ENCODE assay signal across 1 cellular context in the genomic region with DNA sequence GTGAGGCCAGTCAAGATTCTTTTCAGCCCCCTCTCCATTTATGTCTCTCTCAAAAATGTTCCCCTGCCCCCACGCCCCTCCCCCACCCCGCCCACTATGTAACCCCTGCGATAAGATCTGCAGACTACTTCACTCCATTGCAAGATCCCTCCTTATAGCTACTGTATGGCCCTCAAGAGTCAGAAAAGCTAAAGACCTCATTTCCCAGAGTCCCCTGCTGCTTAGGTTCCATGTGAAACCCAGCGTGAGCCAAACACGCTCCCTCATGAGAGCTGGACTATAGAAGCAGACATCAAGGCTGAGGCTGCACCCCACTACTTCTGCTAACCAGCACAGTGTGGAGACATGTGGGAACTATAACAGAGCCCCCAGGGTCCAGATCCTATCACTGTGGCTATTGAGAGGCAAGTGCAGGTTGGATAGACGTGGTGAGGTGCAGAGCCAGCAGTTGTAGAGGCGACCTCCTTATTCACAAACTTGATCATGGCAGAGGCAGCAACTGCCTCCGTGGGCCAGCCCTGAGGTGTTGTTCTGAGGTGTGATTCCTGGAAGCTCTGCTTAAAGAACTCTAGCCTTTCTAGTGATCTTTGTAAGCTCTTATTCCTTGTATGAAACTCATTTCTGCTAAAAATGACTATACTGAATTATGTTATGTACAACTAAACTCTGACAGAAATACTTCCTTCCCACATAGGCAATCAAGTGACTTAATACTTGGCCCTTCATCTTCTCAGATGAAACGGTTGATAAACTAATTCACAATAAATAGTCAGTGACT.
TF ChIP-seq lines count a peak whose summit lies in the region.

No MANE protein-coding gene starts in this region.

TF ChIP-seq in K562, 482 proteins besides CTCF, POLR2A, EP300 and RAD21 (continued from another document and continues in another):
- TF ChIP-seq, protein P1, sequence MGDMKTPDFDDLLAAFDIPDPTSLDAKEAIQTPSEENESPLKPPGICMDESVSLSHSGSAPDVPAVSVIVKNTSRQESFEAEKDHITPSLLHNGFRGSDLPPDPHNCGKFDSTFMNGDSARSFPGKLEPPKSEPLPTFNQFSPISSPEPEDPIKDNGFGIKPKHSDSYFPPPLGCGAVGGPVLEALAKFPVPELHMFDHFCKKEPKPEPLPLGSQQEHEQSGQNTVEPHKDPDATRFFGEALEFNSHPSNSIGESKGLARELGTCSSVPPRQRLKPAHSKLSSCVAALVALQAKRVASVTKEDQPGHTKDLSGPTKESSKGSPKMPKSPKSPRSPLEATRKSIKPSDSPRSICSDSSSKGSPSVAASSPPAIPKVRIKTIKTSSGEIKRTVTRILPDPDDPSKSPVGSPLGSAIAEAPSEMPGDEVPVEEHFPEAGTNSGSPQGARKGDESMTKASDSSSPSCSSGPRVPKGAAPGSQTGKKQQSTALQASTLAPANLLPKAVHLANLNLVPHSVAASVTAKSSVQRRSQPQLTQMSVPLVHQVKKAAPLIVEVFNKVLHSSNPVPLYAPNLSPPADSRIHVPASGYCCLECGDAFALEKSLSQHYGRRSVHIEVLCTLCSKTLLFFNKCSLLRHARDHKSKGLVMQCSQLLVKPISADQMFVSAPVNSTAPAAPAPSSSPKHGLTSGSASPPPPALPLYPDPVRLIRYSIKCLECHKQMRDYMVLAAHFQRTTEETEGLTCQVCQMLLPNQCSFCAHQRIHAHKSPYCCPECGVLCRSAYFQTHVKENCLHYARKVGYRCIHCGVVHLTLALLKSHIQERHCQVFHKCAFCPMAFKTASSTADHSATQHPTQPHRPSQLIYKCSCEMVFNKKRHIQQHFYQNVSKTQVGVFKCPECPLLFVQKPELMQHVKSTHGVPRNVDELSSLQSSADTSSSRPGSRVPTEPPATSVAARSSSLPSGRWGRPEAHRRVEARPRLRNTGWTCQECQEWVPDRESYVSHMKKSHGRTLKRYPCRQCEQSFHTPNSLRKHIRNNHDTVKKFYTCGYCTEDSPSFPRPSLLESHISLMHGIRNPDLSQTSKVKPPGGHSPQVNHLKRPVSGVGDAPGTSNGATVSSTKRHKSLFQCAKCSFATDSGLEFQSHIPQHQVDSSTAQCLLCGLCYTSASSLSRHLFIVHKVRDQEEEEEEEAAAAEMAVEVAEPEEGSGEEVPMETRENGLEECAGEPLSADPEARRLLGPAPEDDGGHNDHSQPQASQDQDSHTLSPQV (IDR thresholded peaks at IDR 0.05) = peak; percentile 92
- TF ChIP-seq, protein P2, sequence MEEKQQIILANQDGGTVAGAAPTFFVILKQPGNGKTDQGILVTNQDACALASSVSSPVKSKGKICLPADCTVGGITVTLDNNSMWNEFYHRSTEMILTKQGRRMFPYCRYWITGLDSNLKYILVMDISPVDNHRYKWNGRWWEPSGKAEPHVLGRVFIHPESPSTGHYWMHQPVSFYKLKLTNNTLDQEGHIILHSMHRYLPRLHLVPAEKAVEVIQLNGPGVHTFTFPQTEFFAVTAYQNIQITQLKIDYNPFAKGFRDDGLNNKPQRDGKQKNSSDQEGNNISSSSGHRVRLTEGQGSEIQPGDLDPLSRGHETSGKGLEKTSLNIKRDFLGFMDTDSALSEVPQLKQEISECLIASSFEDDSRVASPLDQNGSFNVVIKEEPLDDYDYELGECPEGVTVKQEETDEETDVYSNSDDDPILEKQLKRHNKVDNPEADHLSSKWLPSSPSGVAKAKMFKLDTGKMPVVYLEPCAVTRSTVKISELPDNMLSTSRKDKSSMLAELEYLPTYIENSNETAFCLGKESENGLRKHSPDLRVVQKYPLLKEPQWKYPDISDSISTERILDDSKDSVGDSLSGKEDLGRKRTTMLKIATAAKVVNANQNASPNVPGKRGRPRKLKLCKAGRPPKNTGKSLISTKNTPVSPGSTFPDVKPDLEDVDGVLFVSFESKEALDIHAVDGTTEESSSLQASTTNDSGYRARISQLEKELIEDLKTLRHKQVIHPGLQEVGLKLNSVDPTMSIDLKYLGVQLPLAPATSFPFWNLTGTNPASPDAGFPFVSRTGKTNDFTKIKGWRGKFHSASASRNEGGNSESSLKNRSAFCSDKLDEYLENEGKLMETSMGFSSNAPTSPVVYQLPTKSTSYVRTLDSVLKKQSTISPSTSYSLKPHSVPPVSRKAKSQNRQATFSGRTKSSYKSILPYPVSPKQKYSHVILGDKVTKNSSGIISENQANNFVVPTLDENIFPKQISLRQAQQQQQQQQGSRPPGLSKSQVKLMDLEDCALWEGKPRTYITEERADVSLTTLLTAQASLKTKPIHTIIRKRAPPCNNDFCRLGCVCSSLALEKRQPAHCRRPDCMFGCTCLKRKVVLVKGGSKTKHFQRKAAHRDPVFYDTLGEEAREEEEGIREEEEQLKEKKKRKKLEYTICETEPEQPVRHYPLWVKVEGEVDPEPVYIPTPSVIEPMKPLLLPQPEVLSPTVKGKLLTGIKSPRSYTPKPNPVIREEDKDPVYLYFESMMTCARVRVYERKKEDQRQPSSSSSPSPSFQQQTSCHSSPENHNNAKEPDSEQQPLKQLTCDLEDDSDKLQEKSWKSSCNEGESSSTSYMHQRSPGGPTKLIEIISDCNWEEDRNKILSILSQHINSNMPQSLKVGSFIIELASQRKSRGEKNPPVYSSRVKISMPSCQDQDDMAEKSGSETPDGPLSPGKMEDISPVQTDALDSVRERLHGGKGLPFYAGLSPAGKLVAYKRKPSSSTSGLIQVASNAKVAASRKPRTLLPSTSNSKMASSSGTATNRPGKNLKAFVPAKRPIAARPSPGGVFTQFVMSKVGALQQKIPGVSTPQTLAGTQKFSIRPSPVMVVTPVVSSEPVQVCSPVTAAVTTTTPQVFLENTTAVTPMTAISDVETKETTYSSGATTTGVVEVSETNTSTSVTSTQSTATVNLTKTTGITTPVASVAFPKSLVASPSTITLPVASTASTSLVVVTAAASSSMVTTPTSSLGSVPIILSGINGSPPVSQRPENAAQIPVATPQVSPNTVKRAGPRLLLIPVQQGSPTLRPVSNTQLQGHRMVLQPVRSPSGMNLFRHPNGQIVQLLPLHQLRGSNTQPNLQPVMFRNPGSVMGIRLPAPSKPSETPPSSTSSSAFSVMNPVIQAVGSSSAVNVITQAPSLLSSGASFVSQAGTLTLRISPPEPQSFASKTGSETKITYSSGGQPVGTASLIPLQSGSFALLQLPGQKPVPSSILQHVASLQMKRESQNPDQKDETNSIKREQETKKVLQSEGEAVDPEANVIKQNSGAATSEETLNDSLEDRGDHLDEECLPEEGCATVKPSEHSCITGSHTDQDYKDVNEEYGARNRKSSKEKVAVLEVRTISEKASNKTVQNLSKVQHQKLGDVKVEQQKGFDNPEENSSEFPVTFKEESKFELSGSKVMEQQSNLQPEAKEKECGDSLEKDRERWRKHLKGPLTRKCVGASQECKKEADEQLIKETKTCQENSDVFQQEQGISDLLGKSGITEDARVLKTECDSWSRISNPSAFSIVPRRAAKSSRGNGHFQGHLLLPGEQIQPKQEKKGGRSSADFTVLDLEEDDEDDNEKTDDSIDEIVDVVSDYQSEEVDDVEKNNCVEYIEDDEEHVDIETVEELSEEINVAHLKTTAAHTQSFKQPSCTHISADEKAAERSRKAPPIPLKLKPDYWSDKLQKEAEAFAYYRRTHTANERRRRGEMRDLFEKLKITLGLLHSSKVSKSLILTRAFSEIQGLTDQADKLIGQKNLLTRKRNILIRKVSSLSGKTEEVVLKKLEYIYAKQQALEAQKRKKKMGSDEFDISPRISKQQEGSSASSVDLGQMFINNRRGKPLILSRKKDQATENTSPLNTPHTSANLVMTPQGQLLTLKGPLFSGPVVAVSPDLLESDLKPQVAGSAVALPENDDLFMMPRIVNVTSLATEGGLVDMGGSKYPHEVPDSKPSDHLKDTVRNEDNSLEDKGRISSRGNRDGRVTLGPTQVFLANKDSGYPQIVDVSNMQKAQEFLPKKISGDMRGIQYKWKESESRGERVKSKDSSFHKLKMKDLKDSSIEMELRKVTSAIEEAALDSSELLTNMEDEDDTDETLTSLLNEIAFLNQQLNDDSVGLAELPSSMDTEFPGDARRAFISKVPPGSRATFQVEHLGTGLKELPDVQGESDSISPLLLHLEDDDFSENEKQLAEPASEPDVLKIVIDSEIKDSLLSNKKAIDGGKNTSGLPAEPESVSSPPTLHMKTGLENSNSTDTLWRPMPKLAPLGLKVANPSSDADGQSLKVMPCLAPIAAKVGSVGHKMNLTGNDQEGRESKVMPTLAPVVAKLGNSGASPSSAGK (IDR thresholded peaks at IDR 0.05) = peak; percentile 28; the same call in 1 of the 2 replicates
- TF ChIP-seq GATAD2A (IDR thresholded peaks at IDR 0.05) = peak; percentile 79; the same call in 1 of the 2 replicates
- no peak for TF ChIP-seq NEUROD1 (IDR thresholded peaks at IDR 0.05; ENCODE audit: borderline replicate concordance, low read depth, low read length, partially characterized antibody)
- no peak for TF ChIP-seq HNRNPK (IDR thresholded peaks at IDR 0.05; ENCODE audit: low read depth, low read length, poor library complexity, severe bottlenecking)
- TF ChIP-seq IRF9 (tag; IDR thresholded peaks at IDR 0.05) = peak; percentile 52; the same call in 1 of the 2 replicates
- no peak for TF ChIP-seq ZBTB12 (CRISPR knock-in tag; IDR thresholded peaks at IDR 0.05)
- 0 out of 2 replicates have a peak, but pooled peaks have one; percentile 8 for TF ChIP-seq GTF2A2 (tag; IDR thresholded peaks at IDR 0.05)
- TF ChIP-seq ZNF408 (CRISPR knock-in tag; IDR thresholded peaks at IDR 0.05; ENCODE audit: low read depth) = no peak
- TF ChIP-seq KLF6 (CRISPR knock-in tag; IDR thresholded peaks at IDR 0.05; ENCODE audit: borderline replicate concordance) = no peak
- no peak for TF ChIP-seq HDAC1 (IDR thresholded peaks at IDR 0.05)
- TF ChIP-seq, protein P3, sequence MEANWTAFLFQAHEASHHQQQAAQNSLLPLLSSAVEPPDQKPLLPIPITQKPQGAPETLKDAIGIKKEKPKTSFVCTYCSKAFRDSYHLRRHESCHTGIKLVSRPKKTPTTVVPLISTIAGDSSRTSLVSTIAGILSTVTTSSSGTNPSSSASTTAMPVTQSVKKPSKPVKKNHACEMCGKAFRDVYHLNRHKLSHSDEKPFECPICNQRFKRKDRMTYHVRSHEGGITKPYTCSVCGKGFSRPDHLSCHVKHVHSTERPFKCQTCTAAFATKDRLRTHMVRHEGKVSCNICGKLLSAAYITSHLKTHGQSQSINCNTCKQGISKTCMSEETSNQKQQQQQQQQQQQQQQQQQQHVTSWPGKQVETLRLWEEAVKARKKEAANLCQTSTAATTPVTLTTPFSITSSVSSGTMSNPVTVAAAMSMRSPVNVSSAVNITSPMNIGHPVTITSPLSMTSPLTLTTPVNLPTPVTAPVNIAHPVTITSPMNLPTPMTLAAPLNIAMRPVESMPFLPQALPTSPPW (CRISPR knock-in tag; IDR thresholded peaks at IDR 0.05) = peak; percentile 24; the same call in 1 of the 2 replicates
- TF ChIP-seq C11orf30 (IDR thresholded peaks at IDR 0.05; ENCODE audit: low read depth) = no peak
- no peak for TF ChIP-seq STAT6 (CRISPR knock-in tag; IDR thresholded peaks at IDR 0.05)
- TF ChIP-seq BRD9 (IDR thresholded peaks at IDR 0.05; ENCODE audit: low read depth, partially characterized antibody) = no peak
- TF ChIP-seq, protein P4, sequence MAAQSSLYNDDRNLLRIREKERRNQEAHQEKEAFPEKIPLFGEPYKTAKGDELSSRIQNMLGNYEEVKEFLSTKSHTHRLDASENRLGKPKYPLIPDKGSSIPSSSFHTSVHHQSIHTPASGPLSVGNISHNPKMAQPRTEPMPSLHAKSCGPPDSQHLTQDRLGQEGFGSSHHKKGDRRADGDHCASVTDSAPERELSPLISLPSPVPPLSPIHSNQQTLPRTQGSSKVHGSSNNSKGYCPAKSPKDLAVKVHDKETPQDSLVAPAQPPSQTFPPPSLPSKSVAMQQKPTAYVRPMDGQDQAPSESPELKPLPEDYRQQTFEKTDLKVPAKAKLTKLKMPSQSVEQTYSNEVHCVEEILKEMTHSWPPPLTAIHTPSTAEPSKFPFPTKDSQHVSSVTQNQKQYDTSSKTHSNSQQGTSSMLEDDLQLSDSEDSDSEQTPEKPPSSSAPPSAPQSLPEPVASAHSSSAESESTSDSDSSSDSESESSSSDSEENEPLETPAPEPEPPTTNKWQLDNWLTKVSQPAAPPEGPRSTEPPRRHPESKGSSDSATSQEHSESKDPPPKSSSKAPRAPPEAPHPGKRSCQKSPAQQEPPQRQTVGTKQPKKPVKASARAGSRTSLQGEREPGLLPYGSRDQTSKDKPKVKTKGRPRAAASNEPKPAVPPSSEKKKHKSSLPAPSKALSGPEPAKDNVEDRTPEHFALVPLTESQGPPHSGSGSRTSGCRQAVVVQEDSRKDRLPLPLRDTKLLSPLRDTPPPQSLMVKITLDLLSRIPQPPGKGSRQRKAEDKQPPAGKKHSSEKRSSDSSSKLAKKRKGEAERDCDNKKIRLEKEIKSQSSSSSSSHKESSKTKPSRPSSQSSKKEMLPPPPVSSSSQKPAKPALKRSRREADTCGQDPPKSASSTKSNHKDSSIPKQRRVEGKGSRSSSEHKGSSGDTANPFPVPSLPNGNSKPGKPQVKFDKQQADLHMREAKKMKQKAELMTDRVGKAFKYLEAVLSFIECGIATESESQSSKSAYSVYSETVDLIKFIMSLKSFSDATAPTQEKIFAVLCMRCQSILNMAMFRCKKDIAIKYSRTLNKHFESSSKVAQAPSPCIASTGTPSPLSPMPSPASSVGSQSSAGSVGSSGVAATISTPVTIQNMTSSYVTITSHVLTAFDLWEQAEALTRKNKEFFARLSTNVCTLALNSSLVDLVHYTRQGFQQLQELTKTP (IDR thresholded peaks at IDR 0.05; ENCODE audit: low read depth in 1 of 2, partially characterized antibody in 2 of 2) = no peak
- no peak for TF ChIP-seq CCAR2 (IDR thresholded peaks at IDR 0.05; ENCODE audit: low read depth, low read length)
- no peak for TF ChIP-seq ZNF23 (CRISPR knock-in tag; IDR thresholded peaks at IDR 0.05)
